ENCODE assay signal across 14 cellular contexts in the genomic region with DNA sequence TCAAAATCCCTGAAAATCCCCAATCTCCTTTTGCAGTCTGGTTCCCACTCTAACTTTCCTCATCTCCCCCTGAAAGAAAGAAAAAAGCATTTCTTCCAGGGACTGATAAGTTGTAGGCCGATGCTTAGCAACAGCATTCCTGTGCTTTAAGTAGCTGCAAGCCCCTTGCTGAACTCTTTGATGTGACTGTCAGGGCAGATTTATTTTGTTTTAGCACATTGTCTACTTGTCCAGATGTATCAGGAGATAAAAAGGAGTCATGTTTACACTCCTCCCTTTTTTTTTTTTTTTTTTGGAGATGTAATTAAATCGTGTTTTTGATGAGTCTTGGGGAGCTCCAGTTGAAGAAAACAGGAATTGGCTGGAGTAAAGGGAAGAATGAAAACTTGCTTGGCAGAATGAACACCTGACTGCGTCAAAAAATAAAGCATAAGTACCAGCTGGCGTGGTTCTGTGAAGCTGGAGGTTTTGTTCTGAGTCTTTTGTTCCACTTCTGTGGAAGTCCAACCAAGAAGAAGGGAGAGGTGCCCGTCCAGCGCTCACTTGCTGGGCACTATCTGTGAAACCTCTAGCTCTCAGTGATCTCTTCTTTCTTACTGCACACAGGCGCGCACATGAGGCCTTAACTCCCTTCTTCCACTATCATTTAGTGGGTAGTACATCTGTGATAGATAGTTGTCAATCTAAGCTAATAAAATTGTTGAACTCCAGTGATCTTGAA.
A peak's percentile ranks its signal among the peaks of the same experiment; 100 is the strongest.
DNase-seq lines count a peak whose midpoint lies in the region; ATAC-seq and TF ChIP-seq lines count a peak whose summit lies in the region.
"Had no signal": no experiment of that assay in that cellular context is flagged by ENCODE, and none has a peak within 500 bp of the region (broad histone marks: within the 10 kb centered on the region; RNA-seq: fewer than 3 reads in every experiment).

No MANE protein-coding gene starts in this region.

- no peak overlapping the region for H3K4me3 ChIP-seq in cardiac fibroblast (replicated peaks in 1 of 2; ENCODE audit: low read depth in 2 of 2, low read length in 2 of 2)
- H3K4me3 ChIP-seq in left lung, result no peak overlapping the region
- H3K4me3 ChIP-seq in stomach, result no peak overlapping the region
- H3K4me3 ChIP-seq: esophagus squamous epithelium, Peyer's patch, skin epidermis had no signal

- H3K4me1 Mint-ChIP-seq in H9, result peaks cover 17 to 34% of the 10 kb centered on the region in 2 experiments
- H3K4me1 Mint-ChIP-seq: central memory CD8-positive, alpha-beta T cell had no signal

- H2BK20ac ChIP-seq in H9 (ENCODE audit: low read depth, low read length, poor library complexity, severe bottlenecking), result no peak overlapping the region

- no peak overlapping the region for H3K27ac Mint-ChIP-seq in H9
- H3K27ac Mint-ChIP-seq: activated CD4-positive, alpha-beta memory T cell treated with anti-CD3 and anti-CD28 coated beads for 36 hours; T-helper 2 cell treated with Interferon-gamma antibody and Interleukin-4, amounts not matched to agents 5 μg/mL and 100 μg/mL, for 36 hours had no signal

- no peak for TF ChIP-seq POLR2A in stomach (IDR thresholded peaks at IDR 0.05)

- no peak overlapping the region for H3K56ac ChIP-seq in H9 (ENCODE audit: insufficient read length, low read depth, low read length)

- no peak overlapping the region for H2AFZ ChIP-seq in H9 (ENCODE audit: low read length)

- H3K4me3 Mint-ChIP-seq in H9, result no peak overlapping the region
- H3K4me3 Mint-ChIP-seq: activated CD4-positive, alpha-beta memory T cell treated with anti-CD3 and anti-CD28 coated beads for 36 hours; central memory CD8-positive, alpha-beta T cell; T-helper 2 cell treated with Interferon-gamma antibody and Interleukin-4, amounts not matched to agents 5 μg/mL and 100 μg/mL, for 36 hours had no signal

- 0 out of 5 replicates have a peak, but pooled peaks cover 0 to 2% of the 10 kb centered on the region in 2 experiments for H3K9me3 Mint-ChIP-seq in H9
- H3K9me3 Mint-ChIP-seq: activated CD4-positive, alpha-beta memory T cell treated with anti-CD3 and anti-CD28 coated beads for 36 hours; T-helper 2 cell treated with Interferon-gamma antibody and Interleukin-4, amounts not matched to agents 5 μg/mL and 100 μg/mL, for 36 hours had no signal

- H3K23ac ChIP-seq in H9 (ENCODE audit: insufficient read length, low read depth, low read length), result no peak overlapping the region

- H3K14ac ChIP-seq in H9 (ENCODE audit: insufficient read depth, low read length), result no peak overlapping the region

- H3K79me1 ChIP-seq in H9 (ENCODE audit: insufficient read depth, low read depth, low read length, poor library complexity, severe bottlenecking), result no peaks in the 10 kb centered on the region

- H3K27ac ChIP-seq in left lung, result no peak overlapping the region
- H3K27ac ChIP-seq in stomach, result no peak overlapping the region
- no peak overlapping the region for H3K27ac ChIP-seq in H9 (ENCODE audit: insufficient read length, low read depth, low read length)
- H3K27ac ChIP-seq: Peyer's patch, skin epidermis had no signal

- H2BK12ac ChIP-seq in H9 (ENCODE audit: insufficient read length, low read depth, low read length), result no peak overlapping the region

- no peaks in the 10 kb centered on the region for H4K20me1 ChIP-seq in H9 (ENCODE audit: control insufficient read depth, insufficient read depth, insufficient read length)

- no peak overlapping the region for H2BK15ac ChIP-seq in H9 (ENCODE audit: low read depth, low read length)

- no peaks in the 10 kb centered on the region for H3K23me2 ChIP-seq in H9 (ENCODE audit: insufficient read length, low read depth, low read length, poor library complexity, severe bottlenecking)

- no peak for TF ChIP-seq EP300 in stomach (IDR thresholded peaks at IDR 0.05)

- no peak overlapping the region for H3K4ac ChIP-seq in H9 (ENCODE audit: low read depth, low read length)

- no peak overlapping the region for H2AK5ac ChIP-seq in H9 (ENCODE audit: insufficient read length, low read length)

- WGBS in stomach, 5 donors, result 45 to 64% (median 54%) methylated on average over 8 of the region's 8 CpGs
- no CpG with 5 or more reads among the region's 8 CpGs for WGBS in H9 (ENCODE audit: extremely low coverage, insufficient read length, low lambda C conversion rate)

- TF ChIP-seq CTCF in cardiac fibroblast (IDR thresholded peaks at IDR 0.05; ENCODE audit: low read depth, low read length) (no peak), left lung (IDR thresholded peaks at IDR 0.05) (no peak), stomach (IDR thresholded peaks at IDR 0.05) (no peak), H9 (conservative IDR thresholded peaks at IDR 0.05) (no peak)

- no peak overlapping the region for H2BK5ac ChIP-seq in H9 (ENCODE audit: insufficient read length, low read length)

- H3K79me2 ChIP-seq in H9 (ENCODE audit: insufficient read depth, low read length), result no peaks in the 10 kb centered on the region

- no peak overlapping the region for H3K9ac ChIP-seq in H9 (ENCODE audit: extremely low read depth, insufficient read length, low read length)

- H3K4me2 ChIP-seq in H9 (ENCODE audit: insufficient read depth, insufficient read length, low read length), result no peak overlapping the region

- DNase-seq in NCI-H146 (lab: John Stamatoyannopoulos, UW) (peak; percentile 9), NCI-H146 treated with DMSO at 0.1 percent for 48 hours (lab: John Stamatoyannopoulos, UW; ENCODE audit: unreplicated experiment) (no peak), cardiac fibroblast (ENCODE audit: low read depth in 2 of 2) (peak; percentile 31 to 34), left lung (no peak), superior temporal gyrus (ENCODE audit: extremely low spot score) (peak; percentile 31), stomach (no peak), H9 (no peak)
- DNase-seq in activated CD4-positive, alpha-beta T cell treated with anti-CD3 and anti-CD28 coated beads for 4 hours, result no peak
- DNase-seq: activated CD4-positive, alpha-beta memory T cell treated with anti-CD3 and anti-CD28 coated beads for 36 hours; esophagus squamous epithelium had no signal

- ATAC-seq in left lung, result peak; percentile 35

- no peak overlapping the region for H3K18ac ChIP-seq in H9 (ENCODE audit: insufficient read length, low read depth, low read length)

- no peak overlapping the region for H4K8ac ChIP-seq in H9 (replicated peaks; ENCODE audit: insufficient read length, low read depth, low read length)

- H4K91ac ChIP-seq in H9 (ENCODE audit: insufficient read length, low read depth, low read length), result no peak overlapping the region

- H3K9me3 ChIP-seq in left lung (no peaks in the 10 kb centered on the region), stomach (no peaks in the 10 kb centered on the region), H9 (ENCODE audit: control insufficient read depth, low read depth, low read length) (no peaks in the 10 kb centered on the region)
- H3K9me3 ChIP-seq: esophagus squamous epithelium, Peyer's patch had no signal

- H3K36me3 Mint-ChIP-seq in H9 (ENCODE audit: insufficient read depth in 1 of 3, low read depth in 3 of 3), result no peaks in the 10 kb centered on the region
- H3K36me3 Mint-ChIP-seq: activated CD4-positive, alpha-beta memory T cell treated with anti-CD3 and anti-CD28 coated beads for 36 hours had no signal

- H4K5ac ChIP-seq in H9 (ENCODE audit: insufficient read length, low read depth, low read length), result no peak overlapping the region

- no peak overlapping the region for H3T11ph ChIP-seq in H9 (ENCODE audit: low read length)

- intact Hi-C loops in left lung (cut with DNase I), result no loop called here
- intact Hi-C loops in stomach (cut with DNase I; ENCODE audit: low total_unique reads), result no loop called here

- peaks cover 24% of the 10 kb centered on the region for H3K27me3 Mint-ChIP-seq in H9 (ENCODE audit: low read depth)
- H3K27me3 Mint-ChIP-seq: activated CD4-positive, alpha-beta memory T cell treated with anti-CD3 and anti-CD28 coated beads for 36 hours; central memory CD8-positive, alpha-beta T cell had no signal

- H2BK120ac ChIP-seq in H9 (ENCODE audit: low read depth, low read length, poor library complexity, severe bottlenecking), result no peak overlapping the region

- no peaks in the 10 kb centered on the region for H3K36me3 ChIP-seq in left lung
- no peaks in the 10 kb centered on the region for H3K36me3 ChIP-seq in stomach
- H3K36me3 ChIP-seq: esophagus squamous epithelium, Peyer's patch had no signal

- H3K27me3 ChIP-seq in left lung (no peaks in the 10 kb centered on the region), stomach (no peaks in the 10 kb centered on the region), H9 (ENCODE audit: insufficient read depth, low read length) (no peaks in the 10 kb centered on the region)
- H3K27me3 ChIP-seq: esophagus squamous epithelium, Peyer's patch had no signal

- peaks cover 5 to 33% of the 10 kb centered on the region in 2 donors for H3K4me1 ChIP-seq in left lung
- peaks cover 18 to 59% (median 51%) of the 10 kb centered on the region in 4 donors for H3K4me1 ChIP-seq in stomach
- H3K4me1 ChIP-seq in H9 (ENCODE audit: insufficient read depth, low read length), result no peaks in the 10 kb centered on the region

Comparison
In these comparisons a context has a peak if more than half of its experiments do, and no peak if none do; other contexts are left out.
1. DNase-seq: peak in NCI-H146 (single experiment), cardiac fibroblast (2 of 2) and superior temporal gyrus (single experiment); none in NCI-H146 treated with DMSO at 0.1 percent for 48 hours (single experiment), left lung (0 of 2), stomach (single experiment), H9 (single experiment) and activated CD4-positive, alpha-beta T cell treated with anti-CD3 and anti-CD28 coated beads for 4 hours (0 of 2).